In the genomic region with DNA sequence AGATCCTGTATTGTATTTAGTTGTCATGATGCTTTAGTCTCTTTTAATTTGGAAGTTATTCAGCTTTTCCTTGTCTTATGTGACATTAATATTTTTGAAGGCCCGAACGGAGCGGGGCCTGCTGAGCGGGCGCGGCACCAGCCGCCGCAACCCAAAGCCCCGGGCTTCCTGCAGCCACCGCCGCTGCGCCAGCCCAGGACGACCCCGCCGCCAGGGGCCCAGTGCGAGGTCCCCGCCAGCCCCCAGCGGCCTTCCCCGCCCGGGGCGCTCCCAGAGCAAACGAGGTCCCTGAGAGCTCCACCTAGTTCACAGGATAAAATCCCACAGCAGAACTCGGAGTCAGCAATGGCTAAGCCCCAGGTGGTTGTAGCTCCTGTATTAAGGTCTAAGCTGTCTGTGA, we compare ENCODE assay signal across 12 cellular contexts. TPM values are rescaled to one million over a fixed set of nuclear protein-coding genes. Genes with fewer than 3 reads are reported as not detected.
DNase-seq lines count a peak whose midpoint lies in the region; ATAC-seq, FAIRE-seq and TF ChIP-seq lines count a peak whose summit lies in the region.
"Not testable (repeated sequence)": the region's sequence is repeated elsewhere in the genome, so short reads cannot be mapped to it uniquely, and the experiment has no call there.
"Had no signal": no experiment of that assay in that cellular context is flagged by ENCODE, and none has a peak within 500 bp of the region (broad histone marks: within the 10 kb centered on the region; RNA-seq: fewer than 3 reads in every experiment).

No MANE protein-coding gene starts in this region.

- TF ChIP-seq EP300 in HepG2 (IDR thresholded peaks at IDR 0.05; ENCODE audit: low read depth in 2 of 2, low read length in 2 of 2); HepG2 (CRISPR knock-in tag; IDR thresholded peaks at IDR 0.05; ENCODE audit: borderline replicate concordance): not testable (repeated sequence)

- POLR2A ChIA-PET in CD8-positive, alpha-beta T cell (lab: Charles Lee); activated CD4-positive, alpha-beta T cell treated with anti-CD3 and anti-CD28 coated beads for 36 hours (lab: Charles Lee); HepG2 (lab: Yijun Ruan, JAX); naive thymus-derived CD8-positive, alpha-beta T cell (lab: Charles Lee): not testable (repeated sequence)

- WGBS in HepG2 (ENCODE audit: low lambda C conversion rate): 89% methylated on average over 16 of the region's 23 CpGs

- not testable (repeated sequence) for H4K20me1 ChIP-seq in HepG2 (ENCODE audit: insufficient read depth, low read length)

- CTCF ChIA-PET in CD8-positive, alpha-beta T cell (lab: Charles Lee); HepG2 (lab: Yijun Ruan, JAX; ENCODE audit: low intra/inter-chr PET ratio, low total read pairs): not testable (repeated sequence)
- CTCF ChIA-PET in activated CD4-positive, alpha-beta T cell treated with anti-CD3 and anti-CD28 coated beads for 36 hours (lab: Charles Lee): interaction anchor here (1.3 kb wide), 1 partner anchor 25 kb away, joined by 3 read pairs; no protein-coding TSS in a partner anchor

- in situ Hi-C loops in HepG2 (cut with HindIII; ENCODE audit: extremely low pct_ligation_motif_present, low pct_unique_long_range_greater_than_20kb): not testable (repeated sequence)

- TF ChIP-seq RAD21 in HepG2 (CRISPR knock-in tag; IDR thresholded peaks at IDR 0.05): not testable (repeated sequence)

- not testable (repeated sequence) for H3K4me1 Mint-ChIP-seq in CD8-positive, alpha-beta T cell (ENCODE audit: low read depth); activated CD4-positive, alpha-beta T cell treated with anti-CD3 and anti-CD28 coated beads for 36 hours; activated T-cell treated with anti-CD3 and anti-CD28 coated beads, Interleukin-2, amount 50 U/mL, for 72 hours (ENCODE audit: low read depth); effector memory CD8-positive, alpha-beta T cell (ENCODE audit: low read depth in 2 of 2); naive thymus-derived CD8-positive, alpha-beta T cell; stimulated activated naive CD8-positive, alpha-beta T cell treated with anti-CD3 and anti-CD28 coated beads, Interleukin-15, amount 100 ng/mL, for 72 hours

- H3K27me3 Mint-ChIP-seq in CD8-positive, alpha-beta T cell (ENCODE audit: low read depth); activated CD4-positive, alpha-beta T cell treated with anti-CD3 and anti-CD28 coated beads for 36 hours; activated T-cell treated with anti-CD3 and anti-CD28 coated beads, Interleukin-2, amount 50 U/mL, for 72 hours (ENCODE audit: low read depth): not testable (repeated sequence)
- peaks cover 9 to 14% of the 10 kb centered on the region in 2 donors for H3K27me3 Mint-ChIP-seq in effector memory CD8-positive, alpha-beta T cell
- H3K27me3 Mint-ChIP-seq in naive thymus-derived CD8-positive, alpha-beta T cell: peaks cover 0 to 12% (median 6%) of the 10 kb centered on the region in 5 donors
- H3K27me3 Mint-ChIP-seq in stimulated activated naive CD8-positive, alpha-beta T cell treated with anti-CD3 and anti-CD28 coated beads, Interleukin-15, amount 100 ng/mL, for 72 hours: peaks cover 14% of the 10 kb centered on the region

- not testable (repeated sequence) for H2AFZ ChIP-seq in HepG2 (ENCODE audit: low read length)

- intact Hi-C loops in CD8-positive, alpha-beta T cell (cut with DNase I, micrococcal nuclease); activated CD4-positive, alpha-beta T cell treated with anti-CD3 and anti-CD28 coated beads for 36 hours (cut with DNase I, micrococcal nuclease); HepG2 (cut with micrococcal nuclease; ENCODE audit: unreplicated experiment): not testable (repeated sequence)

- TF ChIP-seq CTCF in CD8-positive, alpha-beta T cell (IDR thresholded peaks at IDR 0.05); HepG2 (CRISPR knock-in tag; IDR thresholded peaks at IDR 0.05): not testable (repeated sequence)

- H3K79me2 ChIP-seq in HepG2 (ENCODE audit: insufficient read depth, low read length): not testable (repeated sequence)

- not testable (repeated sequence) for H3K27ac ChIP-seq in CD8-positive, alpha-beta T cell (ENCODE audit: low read depth, low read length); HepG2 (ENCODE audit: extremely low read length, insufficient read depth, low read length)

- not testable (repeated sequence) for H3K9me3 Mint-ChIP-seq in CD8-positive, alpha-beta T cell; activated CD4-positive, alpha-beta T cell treated with anti-CD3 and anti-CD28 coated beads for 36 hours (ENCODE audit: low read depth); activated T-cell treated with anti-CD3 and anti-CD28 coated beads, Interleukin-2, amount 50 U/mL, for 72 hours; effector memory CD8-positive, alpha-beta T cell; naive thymus-derived CD8-positive, alpha-beta T cell; stimulated activated naive CD8-positive, alpha-beta T cell treated with anti-CD3 and anti-CD28 coated beads, Interleukin-15, amount 100 ng/mL, for 72 hours

- TF ChIP-seq POLR2A in HepG2 (IDR thresholded peaks at IDR 0.05; ENCODE audit: insufficient read depth in 1 of 2, low read depth in 2 of 2, low read length in 2 of 2): not testable (repeated sequence)

- H3K36me3 ChIP-seq in CD8-positive, alpha-beta T cell (ENCODE audit: insufficient read depth, low read length); HepG2 (replicated peaks in 1 of 2; ENCODE audit: control insufficient read depth in 1 of 2, insufficient read depth in 2 of 2, low read length in 2 of 2): not testable (repeated sequence)

- H3K4me2 ChIP-seq in HepG2 (ENCODE audit: low read depth, low read length): not testable (repeated sequence)

- peak; percentile 38 for ATAC-seq in CD8-positive, alpha-beta T cell
- ATAC-seq in activated CD4-positive, alpha-beta T cell treated with anti-CD3 and anti-CD28 coated beads for 36 hours: peak; percentile 53
- ATAC-seq in activated T-cell treated with anti-CD3 and anti-CD28 coated beads, Interleukin-2, amount 50 U/mL, for 72 hours (replicated peaks in 1 of 2): peak; percentile 64 to 76
- ATAC-seq in effector memory CD8-positive, alpha-beta T cell (replicated peaks): peak; percentile 73
- peak; percentile 31; the same call in 2 of the 3 replicates for ATAC-seq in HepG2
- peak; percentile 51 to 78 for ATAC-seq in naive thymus-derived CD8-positive, alpha-beta T cell
- peak; percentile 61 for ATAC-seq in stimulated activated naive CD8-positive, alpha-beta T cell treated with anti-CD3 and anti-CD28 coated beads, Interleukin-15, amount 100 ng/mL, for 72 hours

- H3K4me3 Mint-ChIP-seq in CD8-positive, alpha-beta T cell; activated CD4-positive, alpha-beta T cell treated with anti-CD3 and anti-CD28 coated beads for 36 hours; activated T-cell treated with anti-CD3 and anti-CD28 coated beads, Interleukin-2, amount 50 U/mL, for 72 hours; effector memory CD8-positive, alpha-beta T cell; naive thymus-derived CD8-positive, alpha-beta T cell; stimulated activated naive CD8-positive, alpha-beta T cell treated with anti-CD3 and anti-CD28 coated beads, Interleukin-15, amount 100 ng/mL, for 72 hours: not testable (repeated sequence)

- FAIRE-seq in HTR-8/SVneo (lab: Jason Lieb, UNC): peak; percentile 16
- not testable (repeated sequence) for FAIRE-seq in HepG2 (lab: Jason Lieb, UNC)

- H3K36me3 Mint-ChIP-seq in CD8-positive, alpha-beta T cell; activated CD4-positive, alpha-beta T cell treated with anti-CD3 and anti-CD28 coated beads for 36 hours (ENCODE audit: low read depth); activated T-cell treated with anti-CD3 and anti-CD28 coated beads, Interleukin-2, amount 50 U/mL, for 72 hours (ENCODE audit: insufficient read depth in 2 of 2); effector memory CD8-positive, alpha-beta T cell (ENCODE audit: insufficient read depth); naive thymus-derived CD8-positive, alpha-beta T cell: not testable (repeated sequence)

- not testable (repeated sequence) for H3K27me3 ChIP-seq in CD8-positive, alpha-beta T cell (ENCODE audit: insufficient read depth, low read length); HepG2 (ENCODE audit: control insufficient read depth in 1 of 2, insufficient read depth in 2 of 2, low read length in 2 of 2)

- H3K4me3 ChIP-seq in CD8-positive, alpha-beta T cell (ENCODE audit: low read depth, low read length); HepG2 (replicated peaks in 1 of 3; ENCODE audit: insufficient read depth in 1 of 3, low read depth in 2 of 3, low read length in 3 of 3): not testable (repeated sequence)

- not testable (repeated sequence) for BruUV-seq in HepG2 (replicated peaks; lab: Mats Ljungman, UMichigan)

- H3K9me3 ChIP-seq in CD8-positive, alpha-beta T cell (ENCODE audit: low read length); HepG2 (ENCODE audit: low read length): not testable (repeated sequence)

- not testable (repeated sequence) for H3K4me1 ChIP-seq in CD8-positive, alpha-beta T cell (ENCODE audit: insufficient read depth, low read length); HepG2 (ENCODE audit: insufficient read depth, low read length)

- not testable (repeated sequence) for DNase-seq in CD8-positive, alpha-beta T cell; HTR-8/SVneo (ENCODE audit: insufficient read length, low spot score); activated CD4-positive, alpha-beta T cell treated with anti-CD3 and anti-CD28 coated beads for 36 hours; activated T-cell treated with anti-CD3 and anti-CD28 coated beads, Interleukin-2, amount 50 U/mL, for 72 hours; effector memory CD8-positive, alpha-beta T cell; HepG2 (ENCODE audit: low spot score); naive thymus-derived CD8-positive, alpha-beta T cell; stimulated activated naive CD8-positive, alpha-beta T cell treated with anti-CD3 and anti-CD28 coated beads, Interleukin-15, amount 100 ng/mL, for 72 hours

- H3K9ac ChIP-seq in HepG2 (ENCODE audit: insufficient read depth, low read depth, low read length): not testable (repeated sequence)

- not testable (repeated sequence) for H3K27ac Mint-ChIP-seq in CD8-positive, alpha-beta T cell; activated CD4-positive, alpha-beta T cell treated with anti-CD3 and anti-CD28 coated beads for 36 hours; activated T-cell treated with anti-CD3 and anti-CD28 coated beads, Interleukin-2, amount 50 U/mL, for 72 hours; effector memory CD8-positive, alpha-beta T cell; naive thymus-derived CD8-positive, alpha-beta T cell; stimulated activated naive CD8-positive, alpha-beta T cell treated with anti-CD3 and anti-CD28 coated beads, Interleukin-15, amount 100 ng/mL, for 72 hours

RNA-seq across cellular contexts. Expression of gene TBC1D28, which starts 5.9 kb away (rescaled TPM):
- total RNA-seq in CD8-positive, alpha-beta T cell: not detected
- not detected for total RNA-seq in activated CD4-positive, alpha-beta T cell treated with anti-CD3 and anti-CD28 coated beads for 36 hours
- not detected for total RNA-seq in activated T-cell treated with anti-CD3 and anti-CD28 coated beads, Interleukin-2, amount 50 U/mL, for 72 hours
- total RNA-seq in HepG2 (2016; rRNA removed; fragmentation: Illumina TruSeq; extraction: Trizol): not detected in 2 replicates
- not detected in 2 replicates for total RNA-seq in HepG2 (2016; cell fraction: cytosol; rRNA removed; fragmentation: Illumina TruSeq; extraction: Trizol; ENCODE audit: low read depth)
- not detected in 2 replicates for total RNA-seq in HepG2 (2016; cell fraction: insoluble cytoplasmic fraction; rRNA removed; fragmentation: Illumina TruSeq; extraction: Trizol)
- total RNA-seq in HepG2 (2016; cell fraction: membrane; rRNA removed; fragmentation: Illumina TruSeq; extraction: Trizol): not detected in 2 replicates
- total RNA-seq in HepG2 (2016; cell fraction: nucleus; rRNA removed; fragmentation: Illumina TruSeq; extraction: Trizol): not detected in 2 replicates
- 0.03 TPM in 1 of 2 replicates, not detected in the other for polyA plus RNA-seq in HepG2 (2011; rRNA removed)
- not detected in 2 replicates for polyA plus RNA-seq in HepG2 (2011; cell fraction: cytosol; rRNA removed)
- 0.31 TPM in 1 of 2 replicates, not detected in the other for polyA plus RNA-seq in HepG2 (2011; cell fraction: nucleus; rRNA removed)
- not detected in 2 replicates for polyA plus RNA-seq in HepG2 (2012)
- polyA plus RNA-seq in HepG2 (2016; cell fraction: cytosol; fragmentation: Illumina TruSeq; extraction: Trizol; ENCODE audit: low read depth): not detected in 2 replicates
- not detected in 2 replicates for polyA plus RNA-seq in HepG2 (2016; cell fraction: insoluble cytoplasmic fraction; fragmentation: Illumina TruSeq; extraction: Trizol; ENCODE audit: low read depth)
- polyA plus RNA-seq in HepG2 (2016; cell fraction: membrane; fragmentation: Illumina TruSeq; extraction: Trizol; ENCODE audit: low read depth): not detected in 2 replicates
- not detected in 2 replicates for polyA plus RNA-seq in HepG2 (2016; cell fraction: nucleus; fragmentation: Illumina TruSeq; extraction: Trizol; ENCODE audit: insufficient read depth, low read depth)
- 0.91 TPM in 1 of 2 replicates, not detected in the other for polyA minus RNA-seq in HepG2 (2011; rRNA and poly(A)+ RNA removed; ENCODE audit: low replicate concordance)
- not detected in 2 replicates for polyA minus RNA-seq in HepG2 (2011; cell fraction: cytosol; rRNA and poly(A)+ RNA removed)
- not detected in 2 replicates for polyA minus RNA-seq in HepG2 (2011; cell fraction: nucleus; rRNA and poly(A)+ RNA removed)
- not detected for total RNA-seq in naive thymus-derived CD8-positive, alpha-beta T cell
- polyA plus RNA-seq in naive thymus-derived CD8-positive, alpha-beta T cell: not detected
- total RNA-seq: A172; CD4-positive, alpha-beta memory T cell; H4; HFFc6 had no signal
- polyA plus RNA-seq: CD4-positive, alpha-beta memory T cell had no signal

RNA-seq across cellular contexts. Expression of gene FOXO3B, which starts 32.0 kb away (rescaled TPM):
- total RNA-seq in CD8-positive, alpha-beta T cell: 1 to 10 TPM; 4.3 to 5.7 TPM
- total RNA-seq in activated CD4-positive, alpha-beta T cell treated with anti-CD3 and anti-CD28 coated beads for 36 hours: 1 to 10 TPM; 4.4 to 4.6 TPM
- total RNA-seq in activated T-cell treated with anti-CD3 and anti-CD28 coated beads, Interleukin-2, amount 50 U/mL, for 72 hours: 1 to 10 TPM; 4.0 to 4.3 TPM
- total RNA-seq in HepG2 (2016; rRNA removed; fragmentation: Illumina TruSeq; extraction: Trizol): 2.1 and 2.7 TPM in 2 replicates
- total RNA-seq in HepG2 (2016; cell fraction: cytosol; rRNA removed; fragmentation: Illumina TruSeq; extraction: Trizol; ENCODE audit: low read depth): 0.30 and 0.35 TPM in 2 replicates
- total RNA-seq in HepG2 (2016; cell fraction: insoluble cytoplasmic fraction; rRNA removed; fragmentation: Illumina TruSeq; extraction: Trizol): 1.3 and 3.1 TPM in 2 replicates
- 0.71 and 1.0 TPM in 2 replicates for total RNA-seq in HepG2 (2016; cell fraction: membrane; rRNA removed; fragmentation: Illumina TruSeq; extraction: Trizol)
- 2.3 and 2.9 TPM in 2 replicates for total RNA-seq in HepG2 (2016; cell fraction: nucleus; rRNA removed; fragmentation: Illumina TruSeq; extraction: Trizol)
- 3.1 and 3.9 TPM in 2 replicates for polyA plus RNA-seq in HepG2 (2011; rRNA removed)
- 2.4 and 2.7 TPM in 2 replicates for polyA plus RNA-seq in HepG2 (2011; cell fraction: cytosol; rRNA removed)
- polyA plus RNA-seq in HepG2 (2011; cell fraction: nucleus; rRNA removed): 6.2 and 7.1 TPM in 2 replicates
- polyA plus RNA-seq in HepG2 (2012): 1.0 and 1.9 TPM in 2 replicates
- 0.10 TPM in 2 replicates for polyA plus RNA-seq in HepG2 (2016; cell fraction: cytosol; fragmentation: Illumina TruSeq; extraction: Trizol; ENCODE audit: low read depth)
- polyA plus RNA-seq in HepG2 (2016; cell fraction: insoluble cytoplasmic fraction; fragmentation: Illumina TruSeq; extraction: Trizol; ENCODE audit: low read depth): 1.1 and 1.3 TPM in 2 replicates
- 0.22 and 0.27 TPM in 2 replicates for polyA plus RNA-seq in HepG2 (2016; cell fraction: membrane; fragmentation: Illumina TruSeq; extraction: Trizol; ENCODE audit: low read depth)
- 2.2 and 3.0 TPM in 2 replicates for polyA plus RNA-seq in HepG2 (2016; cell fraction: nucleus; fragmentation: Illumina TruSeq; extraction: Trizol; ENCODE audit: insufficient read depth, low read depth)
- polyA minus RNA-seq in HepG2 (2011; rRNA and poly(A)+ RNA removed; ENCODE audit: low replicate concordance): 6.7 and 11.5 TPM in 2 replicates
- 1.6 and 2.1 TPM in 2 replicates for polyA minus RNA-seq in HepG2 (2011; cell fraction: cytosol; rRNA and poly(A)+ RNA removed)
- 6.4 and 8.7 TPM in 2 replicates for polyA minus RNA-seq in HepG2 (2011; cell fraction: nucleus; rRNA and poly(A)+ RNA removed)
- 1 to 10 TPM; 4.8 to 6.3 TPM for total RNA-seq in naive thymus-derived CD8-positive, alpha-beta T cell
- polyA plus RNA-seq in naive thymus-derived CD8-positive, alpha-beta T cell: 1 to 10 TPM in 2 of 3 donors, under 1 TPM in 1; 0.91 to 4.2 (median 3.3) TPM
